ENCODE assay signal across 1 cellular context in the genomic region with DNA sequence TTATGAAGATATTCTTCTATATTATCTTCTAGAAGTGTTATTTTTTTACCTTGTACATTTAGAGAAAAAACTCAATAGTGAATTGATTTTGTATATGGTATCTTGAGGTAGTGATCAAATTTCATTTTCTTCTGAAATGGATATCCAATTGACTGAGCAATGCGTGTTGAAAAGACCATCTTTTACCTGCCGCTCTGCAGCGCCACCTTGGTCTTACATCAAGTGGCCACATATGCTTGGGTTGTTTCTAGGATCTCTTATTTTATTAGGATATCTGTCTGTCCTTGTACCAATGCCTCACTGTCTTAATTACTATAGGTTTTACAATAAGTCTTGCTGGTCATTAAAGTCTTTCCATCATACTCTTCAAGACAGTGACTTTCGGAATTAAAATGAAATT.
TF ChIP-seq lines count a peak whose summit lies in the region.

No MANE protein-coding gene starts in this region.

TF ChIP-seq in HCT116, 20 proteins besides CTCF, POLR2A, EP300 and RAD21 (continued from another document):
- TF ChIP-seq, protein P1, sequence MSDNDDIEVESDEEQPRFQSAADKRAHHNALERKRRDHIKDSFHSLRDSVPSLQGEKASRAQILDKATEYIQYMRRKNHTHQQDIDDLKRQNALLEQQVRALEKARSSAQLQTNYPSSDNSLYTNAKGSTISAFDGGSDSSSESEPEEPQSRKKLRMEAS (IDR thresholded peaks at IDR 0.05) = no peak
- TF ChIP-seq ZNF274 (IDR thresholded peaks at IDR 0.05; ENCODE audit: low read depth, low read length) (no peak), YY1 (IDR thresholded peaks at IDR 0.05; ENCODE audit: extremely low read depth, insufficient replicate concordance, low read depth, low read length) (no peak), ZFX (IDR thresholded peaks at IDR 0.05) (no peak), EZH2 (IDR thresholded peaks at IDR 0.05) (no peak)
- TF ChIP-seq, protein P2, sequence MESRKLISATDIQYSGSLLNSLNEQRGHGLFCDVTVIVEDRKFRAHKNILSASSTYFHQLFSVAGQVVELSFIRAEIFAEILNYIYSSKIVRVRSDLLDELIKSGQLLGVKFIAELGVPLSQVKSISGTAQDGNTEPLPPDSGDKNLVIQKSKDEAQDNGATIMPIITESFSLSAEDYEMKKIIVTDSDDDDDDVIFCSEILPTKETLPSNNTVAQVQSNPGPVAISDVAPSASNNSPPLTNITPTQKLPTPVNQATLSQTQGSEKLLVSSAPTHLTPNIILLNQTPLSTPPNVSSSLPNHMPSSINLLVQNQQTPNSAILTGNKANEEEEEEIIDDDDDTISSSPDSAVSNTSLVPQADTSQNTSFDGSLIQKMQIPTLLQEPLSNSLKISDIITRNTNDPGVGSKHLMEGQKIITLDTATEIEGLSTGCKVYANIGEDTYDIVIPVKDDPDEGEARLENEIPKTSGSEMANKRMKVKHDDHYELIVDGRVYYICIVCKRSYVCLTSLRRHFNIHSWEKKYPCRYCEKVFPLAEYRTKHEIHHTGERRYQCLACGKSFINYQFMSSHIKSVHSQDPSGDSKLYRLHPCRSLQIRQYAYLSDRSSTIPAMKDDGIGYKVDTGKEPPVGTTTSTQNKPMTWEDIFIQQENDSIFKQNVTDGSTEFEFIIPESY (IDR thresholded peaks at IDR 0.05; ENCODE audit: extremely low read depth, insufficient replicate concordance, low read length) = no peak
